1 cellular context compared by ENCODE assay signal in the genomic region with DNA sequence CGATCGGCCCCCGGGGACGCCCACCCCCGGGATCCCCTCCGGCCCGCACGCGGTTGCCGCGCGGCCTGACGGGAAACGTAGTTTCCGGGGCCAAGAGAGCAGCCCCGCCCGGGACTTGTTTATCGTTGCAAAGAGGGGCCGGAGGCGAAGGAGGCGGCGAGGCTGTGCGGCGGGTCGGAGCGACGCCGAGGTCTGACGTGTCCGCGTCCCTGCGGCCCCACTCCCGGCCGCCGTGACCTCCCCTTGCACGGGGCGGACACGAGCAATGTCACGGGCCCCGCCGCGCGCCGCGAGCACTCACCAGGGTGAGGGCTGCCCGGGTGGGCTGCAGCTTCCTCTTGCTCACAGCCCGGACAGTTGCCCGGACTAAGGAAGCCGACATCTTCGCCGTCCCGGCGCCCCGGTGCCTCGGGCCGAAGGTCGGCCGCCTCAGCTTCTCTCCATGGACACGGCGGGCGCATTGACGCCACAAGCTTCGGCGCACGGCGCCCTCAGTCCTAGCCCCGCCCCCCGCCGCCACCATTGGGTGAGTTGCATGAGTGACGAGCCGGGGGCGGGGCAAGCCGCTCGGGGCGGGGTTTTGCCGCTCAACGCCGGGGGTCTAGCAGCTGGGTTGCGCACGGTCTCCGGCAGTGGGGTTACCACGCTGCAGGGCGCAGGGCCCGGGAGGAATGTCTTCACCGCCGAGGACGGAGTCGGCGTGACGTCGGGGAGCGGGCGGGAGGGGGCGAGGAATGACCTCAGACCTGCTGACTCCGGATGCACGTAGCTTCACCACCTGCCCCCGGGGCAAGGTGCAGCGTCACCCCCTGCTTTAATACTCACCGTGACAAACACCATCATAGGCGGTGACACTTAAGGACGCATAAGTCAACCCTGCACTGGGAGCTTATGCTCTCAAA.
TF ChIP-seq lines count a peak whose summit lies in the region.

Gene ISCA1 (minus strand): TSS at position 462 of the 902 bp plus-strand sequence. CDS start 80 bp downstream, at position 382.

TF ChIP-seq in HepG2, 621 proteins besides CTCF, POLR2A, EP300 and RAD21 (continued from another document and continues in another):
- TF ChIP-seq, protein P1, sequence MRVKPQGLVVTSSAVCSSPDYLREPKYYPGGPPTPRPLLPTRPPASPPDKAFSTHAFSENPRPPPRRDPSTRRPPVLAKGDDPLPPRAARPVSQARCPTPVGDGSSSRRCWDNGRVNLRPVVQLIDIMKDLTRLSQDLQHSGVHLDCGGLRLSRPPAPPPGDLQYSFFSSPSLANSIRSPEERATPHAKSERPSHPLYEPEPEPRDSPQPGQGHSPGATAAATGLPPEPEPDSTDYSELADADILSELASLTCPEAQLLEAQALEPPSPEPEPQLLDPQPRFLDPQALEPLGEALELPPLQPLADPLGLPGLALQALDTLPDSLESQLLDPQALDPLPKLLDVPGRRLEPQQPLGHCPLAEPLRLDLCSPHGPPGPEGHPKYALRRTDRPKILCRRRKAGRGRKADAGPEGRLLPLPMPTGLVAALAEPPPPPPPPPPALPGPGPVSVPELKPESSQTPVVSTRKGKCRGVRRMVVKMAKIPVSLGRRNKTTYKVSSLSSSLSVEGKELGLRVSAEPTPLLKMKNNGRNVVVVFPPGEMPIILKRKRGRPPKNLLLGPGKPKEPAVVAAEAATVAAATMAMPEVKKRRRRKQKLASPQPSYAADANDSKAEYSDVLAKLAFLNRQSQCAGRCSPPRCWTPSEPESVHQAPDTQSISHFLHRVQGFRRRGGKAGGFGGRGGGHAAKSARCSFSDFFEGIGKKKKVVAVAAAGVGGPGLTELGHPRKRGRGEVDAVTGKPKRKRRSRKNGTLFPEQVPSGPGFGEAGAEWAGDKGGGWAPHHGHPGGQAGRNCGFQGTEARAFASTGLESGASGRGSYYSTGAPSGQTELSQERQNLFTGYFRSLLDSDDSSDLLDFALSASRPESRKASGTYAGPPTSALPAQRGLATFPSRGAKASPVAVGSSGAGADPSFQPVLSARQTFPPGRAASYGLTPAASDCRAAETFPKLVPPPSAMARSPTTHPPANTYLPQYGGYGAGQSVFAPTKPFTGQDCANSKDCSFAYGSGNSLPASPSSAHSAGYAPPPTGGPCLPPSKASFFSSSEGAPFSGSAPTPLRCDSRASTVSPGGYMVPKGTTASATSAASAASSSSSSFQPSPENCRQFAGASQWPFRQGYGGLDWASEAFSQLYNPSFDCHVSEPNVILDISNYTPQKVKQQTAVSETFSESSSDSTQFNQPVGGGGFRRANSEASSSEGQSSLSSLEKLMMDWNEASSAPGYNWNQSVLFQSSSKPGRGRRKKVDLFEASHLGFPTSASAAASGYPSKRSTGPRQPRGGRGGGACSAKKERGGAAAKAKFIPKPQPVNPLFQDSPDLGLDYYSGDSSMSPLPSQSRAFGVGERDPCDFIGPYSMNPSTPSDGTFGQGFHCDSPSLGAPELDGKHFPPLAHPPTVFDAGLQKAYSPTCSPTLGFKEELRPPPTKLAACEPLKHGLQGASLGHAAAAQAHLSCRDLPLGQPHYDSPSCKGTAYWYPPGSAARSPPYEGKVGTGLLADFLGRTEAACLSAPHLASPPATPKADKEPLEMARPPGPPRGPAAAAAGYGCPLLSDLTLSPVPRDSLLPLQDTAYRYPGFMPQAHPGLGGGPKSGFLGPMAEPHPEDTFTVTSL (CRISPR knock-in tag; IDR thresholded peaks at IDR 0.05; ENCODE audit: borderline replicate concordance), result peak; percentile 74
- TF ChIP-seq ZNF33A (CRISPR knock-in tag; IDR thresholded peaks at IDR 0.05; ENCODE audit: borderline replicate concordance) (peak; percentile 97), ZNF644 (CRISPR knock-in tag; IDR thresholded peaks at IDR 0.05; ENCODE audit: low read depth) (no peak), ZNF205 (CRISPR knock-in tag; IDR thresholded peaks at IDR 0.05) (no peak; the same call in 1 of the 2 replicates), FOXK2 (IDR thresholded peaks at IDR 0.05) (no peak), PHF8 (CRISPR knock-in tag; IDR thresholded peaks at IDR 0.05) (peak; percentile 98), ZNF557 (CRISPR knock-in tag; IDR thresholded peaks at IDR 0.05) (no peak), FOXM1 (CRISPR knock-in tag; IDR thresholded peaks at IDR 0.05) (no peak), ZNF839 (CRISPR knock-in tag; IDR thresholded peaks at IDR 0.05; ENCODE audit: borderline replicate concordance) (peak; percentile 16), GABPA (IDR thresholded peaks at IDR 0.05; ENCODE audit: low read depth, low read length) (no peak), GABPA (CRISPR knock-in tag; IDR thresholded peaks at IDR 0.05; ENCODE audit: low read depth) (peak; percentile 60), GPN1 (CRISPR knock-in tag; IDR thresholded peaks at IDR 0.05; ENCODE audit: borderline replicate concordance) (no peak), KDM6A (CRISPR knock-in tag; IDR thresholded peaks at IDR 0.05; ENCODE audit: low read depth) (no peak), ATF1 (CRISPR knock-in tag; IDR thresholded peaks at IDR 0.05) (no peak), ZNF24 (IDR thresholded peaks at IDR 0.05) (no peak), ZNF777 (CRISPR knock-in tag; IDR thresholded peaks at IDR 0.05) (peak; percentile 69; the same call in 1 of the 2 replicates), ZNF350 (CRISPR knock-in tag; IDR thresholded peaks at IDR 0.05; ENCODE audit: borderline replicate concordance, low read depth) (peak; percentile 78), NFKB2 (CRISPR knock-in tag; IDR thresholded peaks at IDR 0.05; ENCODE audit: borderline replicate concordance) (peak; percentile 5; the same call in 1 of the 2 replicates), ZNF790 (CRISPR knock-in tag; IDR thresholded peaks at IDR 0.05; ENCODE audit: borderline replicate concordance) (no peak), ZNF337 (CRISPR knock-in tag; IDR thresholded peaks at IDR 0.05; ENCODE audit: borderline replicate concordance, low read depth) (no peak)
- TF ChIP-seq, protein P2, sequence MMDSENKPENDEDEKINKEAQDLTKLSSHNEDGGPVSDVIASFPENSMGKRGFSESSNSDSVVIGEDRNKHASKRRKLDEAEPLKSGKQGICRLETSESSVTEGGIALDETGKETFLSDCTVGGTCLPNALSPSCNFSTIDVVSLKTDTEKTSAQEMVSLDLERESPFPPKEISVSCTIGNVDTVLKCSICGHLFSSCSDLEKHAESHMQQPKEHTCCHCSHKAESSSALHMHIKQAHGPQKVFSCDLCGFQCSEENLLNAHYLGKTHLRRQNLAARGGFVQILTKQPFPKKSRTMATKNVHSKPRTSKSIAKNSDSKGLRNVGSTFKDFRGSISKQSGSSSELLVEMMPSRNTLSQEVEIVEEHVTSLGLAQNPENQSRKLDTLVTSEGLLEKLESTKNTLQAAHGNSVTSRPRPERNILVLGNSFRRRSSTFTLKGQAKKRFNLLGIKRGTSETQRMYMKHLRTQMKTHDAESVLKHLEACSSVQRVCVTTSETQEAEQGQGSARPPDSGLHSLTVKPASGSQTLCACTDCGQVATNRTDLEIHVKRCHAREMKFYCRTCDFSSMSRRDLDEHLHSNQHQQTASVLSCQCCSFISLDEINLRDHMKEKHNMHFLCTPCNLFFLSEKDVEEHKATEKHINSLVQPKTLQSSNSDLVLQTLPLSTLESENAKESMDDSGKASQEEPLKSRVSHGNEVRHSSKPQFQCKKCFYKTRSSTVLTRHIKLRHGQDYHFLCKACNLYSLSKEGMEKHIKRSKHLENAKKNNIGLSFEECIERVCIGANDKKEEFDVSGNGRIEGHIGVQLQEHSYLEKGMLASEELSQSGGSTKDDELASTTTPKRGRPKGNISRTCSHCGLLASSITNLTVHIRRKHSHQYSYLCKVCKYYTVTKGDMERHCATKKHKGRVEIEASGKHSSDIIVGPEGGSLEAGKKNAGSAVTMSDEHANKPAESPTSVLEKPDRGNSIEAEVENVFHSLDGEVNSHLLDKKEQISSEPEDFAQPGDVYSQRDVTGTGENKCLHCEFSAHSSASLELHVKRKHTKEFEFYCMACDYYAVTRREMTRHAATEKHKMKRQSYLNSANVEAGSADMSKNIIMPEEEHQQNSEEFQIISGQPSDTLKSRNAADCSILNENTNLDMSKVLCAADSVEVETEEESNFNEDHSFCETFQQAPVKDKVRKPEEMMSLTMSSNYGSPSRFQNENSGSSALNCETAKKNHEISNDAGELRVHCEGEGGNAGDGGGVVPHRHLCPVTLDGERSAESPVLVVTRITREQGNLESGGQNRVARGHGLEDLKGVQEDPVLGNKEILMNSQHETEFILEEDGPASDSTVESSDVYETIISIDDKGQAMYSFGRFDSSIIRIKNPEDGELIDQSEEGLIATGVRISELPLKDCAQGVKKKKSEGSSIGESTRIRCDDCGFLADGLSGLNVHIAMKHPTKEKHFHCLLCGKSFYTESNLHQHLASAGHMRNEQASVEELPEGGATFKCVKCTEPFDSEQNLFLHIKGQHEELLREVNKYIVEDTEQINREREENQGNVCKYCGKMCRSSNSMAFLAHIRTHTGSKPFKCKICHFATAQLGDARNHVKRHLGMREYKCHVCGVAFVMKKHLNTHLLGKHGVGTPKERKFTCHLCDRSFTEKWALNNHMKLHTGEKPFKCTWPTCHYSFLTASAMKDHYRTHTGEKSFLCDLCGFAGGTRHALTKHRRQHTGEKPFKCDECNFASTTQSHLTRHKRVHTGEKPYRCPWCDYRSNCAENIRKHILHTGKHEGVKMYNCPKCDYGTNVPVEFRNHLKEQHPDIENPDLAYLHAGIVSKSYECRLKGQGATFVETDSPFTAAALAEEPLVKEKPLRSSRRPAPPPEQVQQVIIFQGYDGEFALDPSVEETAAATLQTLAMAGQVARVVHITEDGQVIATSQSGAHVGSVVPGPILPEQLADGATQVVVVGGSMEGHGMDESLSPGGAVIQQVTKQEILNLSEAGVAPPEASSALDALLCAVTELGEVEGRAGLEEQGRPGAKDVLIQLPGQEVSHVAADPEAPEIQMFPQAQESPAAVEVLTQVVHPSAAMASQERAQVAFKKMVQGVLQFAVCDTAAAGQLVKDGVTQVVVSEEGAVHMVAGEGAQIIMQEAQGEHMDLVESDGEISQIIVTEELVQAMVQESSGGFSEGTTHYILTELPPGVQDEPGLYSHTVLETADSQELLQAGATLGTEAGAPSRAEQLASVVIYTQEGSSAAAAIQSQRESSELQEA (CRISPR knock-in tag; IDR thresholded peaks at IDR 0.05; ENCODE audit: not compliant biosample characterization), result peak; percentile 59
- TF ChIP-seq, protein P3, sequence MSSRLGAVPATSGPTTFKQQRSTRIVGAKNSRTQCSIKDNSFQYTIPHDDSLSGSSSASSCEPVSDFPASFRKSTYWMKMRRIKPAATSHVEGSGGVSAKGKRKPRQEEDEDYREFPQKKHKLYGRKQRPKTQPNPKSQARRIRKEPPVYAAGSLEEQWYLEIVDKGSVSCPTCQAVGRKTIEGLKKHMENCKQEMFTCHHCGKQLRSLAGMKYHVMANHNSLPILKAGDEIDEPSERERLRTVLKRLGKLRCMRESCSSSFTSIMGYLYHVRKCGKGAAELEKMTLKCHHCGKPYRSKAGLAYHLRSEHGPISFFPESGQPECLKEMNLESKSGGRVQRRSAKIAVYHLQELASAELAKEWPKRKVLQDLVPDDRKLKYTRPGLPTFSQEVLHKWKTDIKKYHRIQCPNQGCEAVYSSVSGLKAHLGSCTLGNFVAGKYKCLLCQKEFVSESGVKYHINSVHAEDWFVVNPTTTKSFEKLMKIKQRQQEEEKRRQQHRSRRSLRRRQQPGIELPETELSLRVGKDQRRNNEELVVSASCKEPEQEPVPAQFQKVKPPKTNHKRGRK (CRISPR knock-in tag; IDR thresholded peaks at IDR 0.05), result no peak
- TF ChIP-seq, protein P4, sequence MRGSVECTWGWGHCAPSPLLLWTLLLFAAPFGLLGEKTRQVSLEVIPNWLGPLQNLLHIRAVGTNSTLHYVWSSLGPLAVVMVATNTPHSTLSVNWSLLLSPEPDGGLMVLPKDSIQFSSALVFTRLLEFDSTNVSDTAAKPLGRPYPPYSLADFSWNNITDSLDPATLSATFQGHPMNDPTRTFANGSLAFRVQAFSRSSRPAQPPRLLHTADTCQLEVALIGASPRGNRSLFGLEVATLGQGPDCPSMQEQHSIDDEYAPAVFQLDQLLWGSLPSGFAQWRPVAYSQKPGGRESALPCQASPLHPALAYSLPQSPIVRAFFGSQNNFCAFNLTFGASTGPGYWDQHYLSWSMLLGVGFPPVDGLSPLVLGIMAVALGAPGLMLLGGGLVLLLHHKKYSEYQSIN (CRISPR knock-in tag; IDR thresholded peaks at IDR 0.05; ENCODE audit: borderline replicate concordance), result no peak
- TF ChIP-seq, protein P5, sequence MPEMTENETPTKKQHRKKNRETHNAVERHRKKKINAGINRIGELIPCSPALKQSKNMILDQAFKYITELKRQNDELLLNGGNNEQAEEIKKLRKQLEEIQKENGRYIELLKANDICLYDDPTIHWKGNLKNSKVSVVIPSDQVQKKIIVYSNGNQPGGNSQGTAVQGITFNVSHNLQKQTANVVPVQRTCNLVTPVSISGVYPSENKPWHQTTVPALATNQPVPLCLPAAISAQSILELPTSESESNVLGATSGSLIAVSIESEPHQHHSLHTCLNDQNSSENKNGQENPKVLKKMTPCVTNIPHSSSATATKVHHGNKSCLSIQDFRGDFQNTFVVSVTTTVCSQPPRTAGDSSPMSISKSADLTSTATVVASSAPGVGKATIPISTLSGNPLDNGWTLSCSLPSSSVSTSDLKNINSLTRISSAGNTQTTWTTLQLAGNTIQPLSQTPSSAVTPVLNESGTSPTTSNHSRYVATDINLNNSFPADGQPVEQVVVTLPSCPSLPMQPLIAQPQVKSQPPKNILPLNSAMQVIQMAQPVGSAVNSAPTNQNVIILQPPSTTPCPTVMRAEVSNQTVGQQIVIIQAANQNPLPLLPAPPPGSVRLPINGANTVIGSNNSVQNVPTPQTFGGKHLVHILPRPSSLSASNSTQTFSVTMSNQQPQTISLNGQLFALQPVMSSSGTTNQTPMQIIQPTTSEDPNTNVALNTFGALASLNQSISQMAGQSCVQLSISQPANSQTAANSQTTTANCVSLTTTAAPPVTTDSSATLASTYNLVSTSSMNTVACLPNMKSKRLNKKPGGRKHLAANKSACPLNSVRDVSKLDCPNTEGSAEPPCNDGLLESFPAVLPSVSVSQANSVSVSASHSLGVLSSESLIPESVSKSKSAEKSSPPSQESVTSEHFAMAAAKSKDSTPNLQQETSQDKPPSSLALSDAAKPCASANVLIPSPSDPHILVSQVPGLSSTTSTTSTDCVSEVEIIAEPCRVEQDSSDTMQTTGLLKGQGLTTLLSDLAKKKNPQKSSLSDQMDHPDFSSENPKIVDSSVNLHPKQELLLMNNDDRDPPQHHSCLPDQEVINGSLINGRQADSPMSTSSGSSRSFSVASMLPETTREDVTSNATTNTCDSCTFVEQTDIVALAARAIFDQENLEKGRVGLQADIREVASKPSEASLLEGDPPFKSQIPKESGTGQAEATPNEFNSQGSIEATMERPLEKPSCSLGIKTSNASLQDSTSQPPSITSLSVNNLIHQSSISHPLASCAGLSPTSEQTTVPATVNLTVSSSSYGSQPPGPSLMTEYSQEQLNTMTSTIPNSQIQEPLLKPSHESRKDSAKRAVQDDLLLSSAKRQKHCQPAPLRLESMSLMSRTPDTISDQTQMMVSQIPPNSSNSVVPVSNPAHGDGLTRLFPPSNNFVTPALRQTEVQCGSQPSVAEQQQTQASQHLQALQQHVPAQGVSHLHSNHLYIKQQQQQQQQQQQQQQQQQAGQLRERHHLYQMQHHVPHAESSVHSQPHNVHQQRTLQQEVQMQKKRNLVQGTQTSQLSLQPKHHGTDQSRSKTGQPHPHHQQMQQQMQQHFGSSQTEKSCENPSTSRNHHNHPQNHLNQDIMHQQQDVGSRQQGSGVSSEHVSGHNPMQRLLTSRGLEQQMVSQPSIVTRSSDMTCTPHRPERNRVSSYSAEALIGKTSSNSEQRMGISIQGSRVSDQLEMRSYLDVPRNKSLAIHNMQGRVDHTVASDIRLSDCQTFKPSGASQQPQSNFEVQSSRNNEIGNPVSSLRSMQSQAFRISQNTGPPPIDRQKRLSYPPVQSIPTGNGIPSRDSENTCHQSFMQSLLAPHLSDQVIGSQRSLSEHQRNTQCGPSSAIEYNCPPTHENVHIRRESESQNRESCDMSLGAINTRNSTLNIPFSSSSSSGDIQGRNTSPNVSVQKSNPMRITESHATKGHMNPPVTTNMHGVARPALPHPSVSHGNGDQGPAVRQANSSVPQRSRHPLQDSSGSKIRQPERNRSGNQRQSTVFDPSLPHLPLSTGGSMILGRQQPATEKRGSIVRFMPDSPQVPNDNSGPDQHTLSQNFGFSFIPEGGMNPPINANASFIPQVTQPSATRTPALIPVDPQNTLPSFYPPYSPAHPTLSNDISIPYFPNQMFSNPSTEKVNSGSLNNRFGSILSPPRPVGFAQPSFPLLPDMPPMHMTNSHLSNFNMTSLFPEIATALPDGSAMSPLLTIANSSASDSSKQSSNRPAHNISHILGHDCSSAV (CRISPR knock-in tag; IDR thresholded peaks at IDR 0.05; ENCODE audit: borderline replicate concordance), result no peak
